Comparison of ENCODE assay signal across 12 cellular contexts in the genomic region with DNA sequence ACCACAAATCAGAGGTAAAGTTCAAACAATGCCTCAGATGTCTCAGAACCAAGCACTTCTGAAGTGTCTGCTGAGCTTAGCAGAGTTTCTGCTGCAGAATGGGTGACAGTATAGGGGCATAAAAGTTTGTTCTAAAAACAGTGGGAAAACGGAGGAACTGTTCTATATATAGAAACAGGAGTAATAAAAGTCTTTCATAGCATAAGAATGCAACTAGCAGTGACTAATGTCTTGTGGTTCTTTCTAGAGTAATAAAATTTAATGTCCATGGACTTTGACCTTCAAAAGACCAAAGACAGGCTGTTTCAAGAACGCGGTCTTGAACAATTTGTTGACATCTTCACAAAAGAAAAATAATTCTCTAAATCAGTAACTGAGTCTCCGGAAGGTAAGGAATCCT.
DNase-seq lines count a peak whose midpoint lies in the region; ATAC-seq, FAIRE-seq and TF ChIP-seq lines count a peak whose summit lies in the region.
"Had no signal": no experiment of that assay in that cellular context is flagged by ENCODE, and none has a peak within 500 bp of the region (broad histone marks: within the 10 kb centered on the region; RNA-seq: fewer than 3 reads in every experiment).

No MANE protein-coding gene starts in this region.

- H2AFZ ChIP-seq in neural progenitor cell (replicated peaks): no peak overlapping the region

- no peaks in the 10 kb centered on the region for H3K79me2 ChIP-seq in neural progenitor cell (ENCODE audit: low read depth)

- DNase-seq in GM03348 (ENCODE audit: low spot score): peak; percentile 59
- DNase-seq in NCI-H226: peak; percentile 8
- peak; percentile 75 for DNase-seq in dedifferentiated amniotic fluid mesenchymal stem cell (ENCODE audit: extremely low spot score)
- DNase-seq in pancreas: no peak
- DNase-seq in DMS153 (lab: John Stamatoyannopoulos, UW): no peak
- DNase-seq in NCI-H187 (lab: John Stamatoyannopoulos, UW): no peak
- no peak for DNase-seq in neural progenitor cell (ENCODE audit: low spot score)
- DNase-seq: DND-41, Karpas-422, WERI-Rb-1 had no signal

- ATAC-seq in pancreas (peak in 3 of 4 donors; percentile 29 to 44 (median 39)), HG02981 (IDR thresholded peaks at IDR 0.05; ENCODE audit: unreplicated experiment) (no peak)

- no peak for TF ChIP-seq CTCF in pancreas (IDR thresholded peaks at IDR 0.05)
- no peak for TF ChIP-seq CTCF in neural progenitor cell (IDR thresholded peaks at IDR 0.05)

- no peaks in the 10 kb centered on the region for H4K20me1 ChIP-seq in neural progenitor cell (ENCODE audit: low read depth)

- no peak overlapping the region for H3K27ac ChIP-seq in pancreas
- no peak overlapping the region for H3K27ac ChIP-seq in neural progenitor cell
- H3K27ac ChIP-seq: epithelial cell of prostate, WERI-Rb-1 had no signal

- H3K4me3 Mint-ChIP-seq in neural progenitor cell: no peak overlapping the region

- 26 to 28% methylated on average over 4 of the region's 4 CpGs for WGBS in pancreas, 2 donors

- no peak overlapping the region for H3K9ac ChIP-seq in neural progenitor cell

- no peaks in the 10 kb centered on the region for H3K27me3 Mint-ChIP-seq in neural progenitor cell (ENCODE audit: insufficient read depth, low read depth)

- H3K27me3 ChIP-seq in pancreas (no peaks in the 10 kb centered on the region), neural progenitor cell (no peaks in the 10 kb centered on the region)

- no peak overlapping the region for H3K27ac Mint-ChIP-seq in neural progenitor cell

- no peaks in the 10 kb centered on the region for H3K36me3 Mint-ChIP-seq in neural progenitor cell

- no peaks in the 10 kb centered on the region for H3K9me3 Mint-ChIP-seq in neural progenitor cell

- no peak overlapping the region for H3K4me2 ChIP-seq in neural progenitor cell

- no peaks in the 10 kb centered on the region for H3K4me1 ChIP-seq in pancreas
- H3K4me1 ChIP-seq in neural progenitor cell: no peaks in the 10 kb centered on the region

- H3K9me3 ChIP-seq in pancreas: no peaks in the 10 kb centered on the region
- no peaks in the 10 kb centered on the region for H3K9me3 ChIP-seq in neural progenitor cell (ENCODE audit: low read depth)

- intact Hi-C loops in pancreas (cut with DNase I): no loop called here

- no peaks in the 10 kb centered on the region for H3K4me1 Mint-ChIP-seq in neural progenitor cell

- peak; percentile 49 for FAIRE-seq in pancreas (lab: Jason Lieb, UNC)

- H3F3A ChIP-seq in neural progenitor cell (ENCODE audit: low read depth): no peaks in the 10 kb centered on the region

- H3K36me3 ChIP-seq in pancreas (no peaks in the 10 kb centered on the region), neural progenitor cell (no peaks in the 10 kb centered on the region)
- H3K36me3 ChIP-seq: WERI-Rb-1 had no signal

- H3K4me3 ChIP-seq in pancreas (no peak overlapping the region), neural progenitor cell (no peak overlapping the region)

Comparison
In these comparisons a context has a peak if more than half of its experiments do, and no peak if none do; other contexts are left out.
1. DNase-seq: peak in GM03348 (single experiment), NCI-H226 (single experiment) and dedifferentiated amniotic fluid mesenchymal stem cell (single experiment); none in pancreas (0 of 6), DMS153 (single experiment), NCI-H187 (0 of 2) and neural progenitor cell (single experiment).